Comparison of ENCODE assay signal across 21 cellular contexts in genomic region chr14:39173198-39173597, GRCh38. TPM values are rescaled to one million over a fixed set of nuclear protein-coding genes. Genes with fewer than 3 reads are reported as not detected.
DNase-seq lines count a peak whose midpoint lies in the region; ATAC-seq and TF ChIP-seq lines count a peak whose summit lies in the region.
"Had no signal": no experiment of that assay in that cellular context is flagged by ENCODE, and none has a peak within 500 bp of the region (broad histone marks: within the 10 kb centered on the region; RNA-seq: fewer than 3 reads in every experiment).

No MANE protein-coding gene starts in this region.

- intact Hi-C loops in activated T-helper 2 cell treated with anti-CD3 and anti-CD28 coated beads, Interferon-gamma antibody, Interleukin-2, Interleukin-4, amounts not matched to agents 10 μg/mL and 5 μg/mL and 100 μg/mL, durations not matched to agents 14 hours and 24 hours and 36 hours (cut with micrococcal nuclease), result loop anchor here (5.0 kb wide), 1 partner anchor 274 kb away; no protein-coding TSS in a partner anchor
- intact Hi-C loops in naive thymus-derived CD4-positive, alpha-beta T cell (cut with micrococcal nuclease), result loop anchor here in 1 of 2 donors (5.0 kb wide), 1 partner anchor 194 kb away; no protein-coding TSS in a partner anchor
- intact Hi-C loops in CD14-positive monocyte (cut with micrococcal nuclease), result loop anchor here in 1 of 2 donors (5.0 kb wide), 2 partner anchors 71 to 259 kb away; partner anchors contain the start of genes FBXO33 and SEC23A

- no peak for DNase-seq in CD4-positive, CD25-positive, alpha-beta regulatory T cell
- DNase-seq in CD8-positive, alpha-beta memory T cell, result no peak
- no peak for DNase-seq in activated T-helper 2 cell treated with anti-CD3 and anti-CD28 coated beads, Interferon-gamma antibody, Interleukin-2, Interleukin-4, amounts not matched to agents 10 μg/mL and 5 μg/mL and 100 μg/mL, durations not matched to agents 14 hours and 24 hours and 36 hours (ENCODE audit: low spot score)
- no peak for DNase-seq in naive thymus-derived CD4-positive, alpha-beta T cell
- DNase-seq in CD14-positive monocyte (ENCODE audit: low spot score) (no peak), mesendoderm (no peak)
- no peak for DNase-seq in stimulated activated CD4-positive, alpha-beta T cell treated with anti-CD3 and anti-CD28 coated beads, Interleukin-2, amount 100 ng/mL, for 24 hours
- DNase-seq: activated naive CD4-positive, alpha-beta T cell treated with Interleukin-2 at 50 U/mL for 16 hours; DMS79; effector CD4-positive, alpha-beta T cell; heart right ventricle; islet precursor cell; MG63; NCI-H446 treated with DMSO at 0.1 percent for 48 hours; ovary; stimulated activated CD4-positive, alpha-beta T cell treated with anti-CD3 and anti-CD28 coated beads, Interleukin-4, amount 100 ng/mL, for 1 hour; T-helper 9 cell had no signal

- POLR2A ChIA-PET in CD8-positive, alpha-beta memory T cell (lab: Charles Lee), result interaction anchor here (0.7 to 3.2 kb wide), 2 partner anchors 12 to 259 kb away, joined by 4 to 32 read pairs; partner anchors contain the start of gene FBXO33
- POLR2A ChIA-PET in naive thymus-derived CD4-positive, alpha-beta T cell (lab: Charles Lee), result interaction anchor here (1.1 to 4.5 kb wide), 4 partner anchors 56 to 259 kb away, joined by 4 to 37 read pairs (median 18); partner anchors contain the start of gene FBXO33

- H3K4me3 Mint-ChIP-seq in CD4-positive, CD25-positive, alpha-beta regulatory T cell, result peak overlapping the region; percentile 46 to 98 (median 75)
- peak overlapping the region in 6 of 7 donors; percentile 51 to 77 (median 62) for H3K4me3 Mint-ChIP-seq in CD8-positive, alpha-beta memory T cell
- H3K4me3 Mint-ChIP-seq in activated T-helper 2 cell treated with anti-CD3 and anti-CD28 coated beads, Interferon-gamma antibody, Interleukin-2, Interleukin-4, amounts not matched to agents 10 μg/mL and 5 μg/mL and 100 μg/mL, durations not matched to agents 14 hours and 24 hours and 36 hours (ENCODE audit: low read depth), result peak overlapping the region; percentile 3
- peak overlapping the region in 9 of 10 donors; percentile 36 to 69 (median 50) for H3K4me3 Mint-ChIP-seq in naive thymus-derived CD4-positive, alpha-beta T cell
- H3K4me3 Mint-ChIP-seq in CD14-positive monocyte, result no peak overlapping the region

- H3K9ac ChIP-seq in mesendoderm (ENCODE audit: low read length), result no peak overlapping the region
- H3K9ac ChIP-seq: BLaER1 had no signal

- H3K27me3 ChIP-seq in CD4-positive, CD25-positive, alpha-beta regulatory T cell (ENCODE audit: control insufficient read depth, insufficient read depth, low read length), result no peaks in the 10 kb centered on the region
- no peaks in the 10 kb centered on the region for H3K27me3 ChIP-seq in CD8-positive, alpha-beta memory T cell (ENCODE audit: insufficient read depth, low read length, poor library complexity, severe bottlenecking)
- no peaks in the 10 kb centered on the region for H3K27me3 ChIP-seq in naive thymus-derived CD4-positive, alpha-beta T cell (ENCODE audit: control insufficient read depth in 2 of 2, insufficient read depth in 2 of 2, low read length in 2 of 2)
- no peaks in the 10 kb centered on the region for H3K27me3 ChIP-seq in mesendoderm (ENCODE audit: insufficient read depth, low read length, poor library complexity)
- H3K27me3 ChIP-seq: BLaER1, cardiac muscle cell, heart right ventricle, MG63, ovary had no signal

- H2BK5ac ChIP-seq in mesendoderm (ENCODE audit: low read length), result no peak overlapping the region

- no peak overlapping the region for H3K23ac ChIP-seq in mesendoderm (ENCODE audit: low read length)

- H2BK15ac ChIP-seq in mesendoderm (replicated peaks; ENCODE audit: low read depth), result no peak overlapping the region

- H3K56ac ChIP-seq in mesendoderm (ENCODE audit: low read length), result no peak overlapping the region

- no peak overlapping the region for H3K4me2 ChIP-seq in mesendoderm (ENCODE audit: low read length)

- no peaks in the 10 kb centered on the region for H3K9me3 ChIP-seq in CD4-positive, CD25-positive, alpha-beta regulatory T cell (ENCODE audit: control insufficient read depth in 2 of 2, low read length in 2 of 2)
- H3K9me3 ChIP-seq in CD8-positive, alpha-beta memory T cell (ENCODE audit: low read length), result no peaks in the 10 kb centered on the region
- no peaks in the 10 kb centered on the region for H3K9me3 ChIP-seq in naive thymus-derived CD4-positive, alpha-beta T cell (ENCODE audit: control insufficient read depth in 2 of 3, low read length in 3 of 3)
- H3K9me3 ChIP-seq: BLaER1, heart right ventricle, MG63, ovary, thoracic aorta had no signal

- H2BK120ac ChIP-seq in mesendoderm (ENCODE audit: low read depth, low read length), result no peak overlapping the region

- peaks cover 0 to 1% (median 0%) of the 10 kb centered on the region in 7 donors for H3K9me3 Mint-ChIP-seq in CD4-positive, CD25-positive, alpha-beta regulatory T cell
- H3K9me3 Mint-ChIP-seq in CD8-positive, alpha-beta memory T cell, result no peaks in the 10 kb centered on the region
- no peaks in the 10 kb centered on the region for H3K9me3 Mint-ChIP-seq in activated T-helper 2 cell treated with anti-CD3 and anti-CD28 coated beads, Interferon-gamma antibody, Interleukin-2, Interleukin-4, amounts not matched to agents 10 μg/mL and 5 μg/mL and 100 μg/mL, durations not matched to agents 14 hours and 24 hours and 36 hours
- H3K9me3 Mint-ChIP-seq in naive thymus-derived CD4-positive, alpha-beta T cell, result peaks cover 0 to 4% (median 0%) of the 10 kb centered on the region in 11 donors
- no peaks in the 10 kb centered on the region for H3K9me3 Mint-ChIP-seq in CD14-positive monocyte

- peak overlapping the region in 2 of 3 donors; percentile 65 to 66 for H3K27ac Mint-ChIP-seq in CD4-positive, CD25-positive, alpha-beta regulatory T cell
- peak overlapping the region; percentile 38 to 97 (median 64) for H3K27ac Mint-ChIP-seq in CD8-positive, alpha-beta memory T cell
- H3K27ac Mint-ChIP-seq in activated T-helper 2 cell treated with anti-CD3 and anti-CD28 coated beads, Interferon-gamma antibody, Interleukin-2, Interleukin-4, amounts not matched to agents 10 μg/mL and 5 μg/mL and 100 μg/mL, durations not matched to agents 14 hours and 24 hours and 36 hours, result peak overlapping the region; percentile 57
- peak overlapping the region; percentile 41 to 100 (median 72) for H3K27ac Mint-ChIP-seq in naive thymus-derived CD4-positive, alpha-beta T cell
- H3K27ac Mint-ChIP-seq in CD14-positive monocyte, result no peak overlapping the region

- no peak overlapping the region for H3K27ac ChIP-seq in CD4-positive, CD25-positive, alpha-beta regulatory T cell (ENCODE audit: insufficient read depth, low read length, poor library complexity, severe bottlenecking)
- H3K27ac ChIP-seq in CD8-positive, alpha-beta memory T cell (ENCODE audit: low read depth, low read length), result no peak overlapping the region
- no peak overlapping the region for H3K27ac ChIP-seq in naive thymus-derived CD4-positive, alpha-beta T cell (ENCODE audit: low read depth, low read length)
- no peak overlapping the region for H3K27ac ChIP-seq in mesendoderm (ENCODE audit: low read depth, low read length)
- H3K27ac ChIP-seq: ovary had no signal

- no peak overlapping the region for H4K8ac ChIP-seq in mesendoderm (ENCODE audit: low read depth, low read length)

- no peak overlapping the region for H3K4me3 ChIP-seq in CD4-positive, CD25-positive, alpha-beta regulatory T cell (ENCODE audit: low read depth, low read length)
- H3K4me3 ChIP-seq in CD8-positive, alpha-beta memory T cell (ENCODE audit: low read length), result no peak overlapping the region
- H3K4me3 ChIP-seq in naive thymus-derived CD4-positive, alpha-beta T cell (ENCODE audit: low read length), result no peak overlapping the region
- no peak overlapping the region for H3K4me3 ChIP-seq in mesendoderm (ENCODE audit: low read length)
- H3K4me3 ChIP-seq: BLaER1, cardiac muscle cell, MG63, ovary, thoracic aorta had no signal

- H3K18ac ChIP-seq in mesendoderm (ENCODE audit: low read length), result no peak overlapping the region

- H4K5ac ChIP-seq in mesendoderm (ENCODE audit: low read length), result no peak overlapping the region

- WGBS in mesendoderm (ENCODE audit: extremely low coverage, insufficient coverage, low lambda C conversion rate), result no CpG with 5 or more reads among the region's 3 CpGs

- no peak overlapping the region for H3K4ac ChIP-seq in mesendoderm (ENCODE audit: low read depth, low read length)

- H3K4me1 ChIP-seq in CD4-positive, CD25-positive, alpha-beta regulatory T cell (ENCODE audit: control insufficient read depth, insufficient read depth, low read length, poor library complexity, severe bottlenecking), result peaks cover 37% of the 10 kb centered on the region
- peaks cover 51% of the 10 kb centered on the region for H3K4me1 ChIP-seq in CD8-positive, alpha-beta memory T cell (ENCODE audit: insufficient read depth, low read length)
- H3K4me1 ChIP-seq in naive thymus-derived CD4-positive, alpha-beta T cell (ENCODE audit: control insufficient read depth in 2 of 2, insufficient read depth in 2 of 2, low read length in 2 of 2), result peaks cover 32 to 39% of the 10 kb centered on the region in 2 donors
- H3K4me1 ChIP-seq in mesendoderm (ENCODE audit: control insufficient read depth, low read depth, low read length), result peaks cover 3% of the 10 kb centered on the region

- H2AK5ac ChIP-seq in mesendoderm (ENCODE audit: low read length), result no peak overlapping the region

- ATAC-seq in CD4-positive, CD25-positive, alpha-beta regulatory T cell (ENCODE audit: low read depth in 2 of 2), result no peak
- ATAC-seq in naive thymus-derived CD4-positive, alpha-beta T cell, result no peak
- ATAC-seq: heart right ventricle, Right ventricle myocardium inferior had no signal

- H3K79me2 ChIP-seq in mesendoderm (ENCODE audit: control insufficient read depth, insufficient read depth, low read length), result peaks cover 33% of the 10 kb centered on the region

- H3K27me3 Mint-ChIP-seq in CD4-positive, CD25-positive, alpha-beta regulatory T cell, result peaks cover 4% of the 10 kb centered on the region
- peaks cover 0 to 3% of the 10 kb centered on the region in 2 donors for H3K27me3 Mint-ChIP-seq in CD8-positive, alpha-beta memory T cell
- no peaks in the 10 kb centered on the region for H3K27me3 Mint-ChIP-seq in activated T-helper 2 cell treated with anti-CD3 and anti-CD28 coated beads, Interferon-gamma antibody, Interleukin-2, Interleukin-4, amounts not matched to agents 10 μg/mL and 5 μg/mL and 100 μg/mL, durations not matched to agents 14 hours and 24 hours and 36 hours (ENCODE audit: low read depth)
- no peaks in the 10 kb centered on the region for H3K27me3 Mint-ChIP-seq in naive thymus-derived CD4-positive, alpha-beta T cell
- no peaks in the 10 kb centered on the region for H3K27me3 Mint-ChIP-seq in CD14-positive monocyte (ENCODE audit: low read depth in 3 of 3)

- CTCF ChIA-PET in CD8-positive, alpha-beta memory T cell (lab: Charles Lee), result interaction anchor here (1.4 kb wide), 1 partner anchor 259 kb away, joined by 4 read pairs; the partner anchor contains the start of gene FBXO33
- CTCF ChIA-PET in naive thymus-derived CD4-positive, alpha-beta T cell (lab: Charles Lee), result no interaction called here

- H3K36me3 Mint-ChIP-seq in CD4-positive, CD25-positive, alpha-beta regulatory T cell, result peaks cover 14% of the 10 kb centered on the region
- peaks cover 7 to 50% (median 8%) of the 10 kb centered on the region in 3 donors for H3K36me3 Mint-ChIP-seq in CD8-positive, alpha-beta memory T cell
- peaks cover 8% of the 10 kb centered on the region for H3K36me3 Mint-ChIP-seq in activated T-helper 2 cell treated with anti-CD3 and anti-CD28 coated beads, Interferon-gamma antibody, Interleukin-2, Interleukin-4, amounts not matched to agents 10 μg/mL and 5 μg/mL and 100 μg/mL, durations not matched to agents 14 hours and 24 hours and 36 hours (ENCODE audit: low read depth)
- peaks cover 4 to 29% (median 14%) of the 10 kb centered on the region in 5 donors for H3K36me3 Mint-ChIP-seq in naive thymus-derived CD4-positive, alpha-beta T cell
- H3K36me3 Mint-ChIP-seq in CD14-positive monocyte, result peaks cover under 1 to 19% of the 10 kb centered on the region in 2 donors

- H3K36me3 ChIP-seq in CD4-positive, CD25-positive, alpha-beta regulatory T cell (ENCODE audit: control insufficient read depth, insufficient read depth, low read length), result peaks cover 18% of the 10 kb centered on the region
- H3K36me3 ChIP-seq in CD8-positive, alpha-beta memory T cell (ENCODE audit: insufficient read depth, low read length), result peaks cover 19% of the 10 kb centered on the region
- peaks cover 8 to 32% (median 18%) of the 10 kb centered on the region in 3 experiments for H3K36me3 ChIP-seq in naive thymus-derived CD4-positive, alpha-beta T cell (ENCODE audit: control insufficient read depth in 2 of 3, insufficient read depth in 3 of 3, low read length in 3 of 3)
- H3K36me3 ChIP-seq in mesendoderm (ENCODE audit: control insufficient read depth, insufficient read depth, low read length), result peaks cover 4% of the 10 kb centered on the region
- H3K36me3 ChIP-seq: ovary had no signal

- no peak for TF ChIP-seq CTCF in CD14-positive monocyte (IDR thresholded peaks at IDR 0.05)

- H3K79me1 ChIP-seq in mesendoderm (ENCODE audit: low read length), result peaks cover 2% of the 10 kb centered on the region

- H3K4me1 Mint-ChIP-seq in CD4-positive, CD25-positive, alpha-beta regulatory T cell, result peaks cover 27 to 71% (median 38%) of the 10 kb centered on the region in 4 donors
- H3K4me1 Mint-ChIP-seq in CD8-positive, alpha-beta memory T cell, result peaks cover 53 to 64% (median 60%) of the 10 kb centered on the region in 3 donors
- H3K4me1 Mint-ChIP-seq in activated T-helper 2 cell treated with anti-CD3 and anti-CD28 coated beads, Interferon-gamma antibody, Interleukin-2, Interleukin-4, amounts not matched to agents 10 μg/mL and 5 μg/mL and 100 μg/mL, durations not matched to agents 14 hours and 24 hours and 36 hours (ENCODE audit: low read depth), result peaks cover 34% of the 10 kb centered on the region
- peaks cover 31 to 76% (median 56%) of the 10 kb centered on the region in 7 donors for H3K4me1 Mint-ChIP-seq in naive thymus-derived CD4-positive, alpha-beta T cell
- H3K4me1 Mint-ChIP-seq in CD14-positive monocyte, result peaks cover 31% of the 10 kb centered on the region

RNA-seq across cellular contexts. Expression of gene PNN, which starts 1.9 kb away (rescaled TPM):
- 126 TPM for total RNA-seq in CD4-positive, CD25-positive, alpha-beta regulatory T cell
- polyA plus RNA-seq in CD4-positive, CD25-positive, alpha-beta regulatory T cell, result 10 to 100 TPM; 13.3 to 20.3 (median 16.3) TPM
- 10 to 100 TPM; 92.5 to 94.0 TPM for total RNA-seq in CD8-positive, alpha-beta memory T cell
- polyA plus RNA-seq in CD8-positive, alpha-beta memory T cell, result 29.8 TPM
- 115 and 119 TPM in 2 replicates for total RNA-seq in activated T-helper 2 cell treated with anti-CD3 and anti-CD28 coated beads, Interferon-gamma antibody, Interleukin-2, Interleukin-4, amounts not matched to agents 10 μg/mL and 5 μg/mL and 100 μg/mL, durations not matched to agents 14 hours and 24 hours and 36 hours
- total RNA-seq in naive thymus-derived CD4-positive, alpha-beta T cell, result 100 to 1,000 TPM in 3 of 5 experiments, 10 to 100 TPM in 2; 80.1 to 120 (median 102) TPM
- 10 to 100 TPM; 25.2 to 31.7 TPM for polyA plus RNA-seq in naive thymus-derived CD4-positive, alpha-beta T cell
- 1 to 10 TPM; 4.7 to 9.0 TPM for polyA plus RNA-seq in CD14-positive monocyte
- polyA plus RNA-seq in mesendoderm (2013, experiment 1 of 2), result 140 TPM
- polyA plus RNA-seq in mesendoderm (2013, experiment 2 of 2), result 132 TPM

RNA-seq across cellular contexts. Expression of gene TRAPPC6B, which starts 3.1 kb away (rescaled TPM):
- total RNA-seq in CD4-positive, CD25-positive, alpha-beta regulatory T cell, result 18.5 TPM
- polyA plus RNA-seq in CD4-positive, CD25-positive, alpha-beta regulatory T cell, result 10 to 100 TPM; 11.8 to 17.9 (median 14.9) TPM
- 10 to 100 TPM; 25.9 to 28.7 TPM for total RNA-seq in CD8-positive, alpha-beta memory T cell
- 14.4 TPM for polyA plus RNA-seq in CD8-positive, alpha-beta memory T cell
- total RNA-seq in activated T-helper 2 cell treated with anti-CD3 and anti-CD28 coated beads, Interferon-gamma antibody, Interleukin-2, Interleukin-4, amounts not matched to agents 10 μg/mL and 5 μg/mL and 100 μg/mL, durations not matched to agents 14 hours and 24 hours and 36 hours, result 16.9 and 17.2 TPM in 2 replicates
- 10 to 100 TPM; 15.3 to 33.5 (median 26.4) TPM for total RNA-seq in naive thymus-derived CD4-positive, alpha-beta T cell
- polyA plus RNA-seq in naive thymus-derived CD4-positive, alpha-beta T cell, result 10 to 100 TPM in 1 of 2 donors, 1 to 10 TPM in 1; 10.0 to 11.0 TPM
- polyA plus RNA-seq in CD14-positive monocyte, result 10 to 100 TPM in 1 of 2 donors, 1 to 10 TPM in 1; 9.6 to 16.9 TPM
- polyA plus RNA-seq in mesendoderm (2013, experiment 1 of 2), result 19.2 TPM
- 18.5 TPM for polyA plus RNA-seq in mesendoderm (2013, experiment 2 of 2)

RNA-seq across cellular contexts. Expression of gene GEMIN2, which starts 59.1 kb away (rescaled TPM):
- 15.0 TPM for total RNA-seq in CD4-positive, CD25-positive, alpha-beta regulatory T cell
- 10 to 100 TPM; 13.4 to 18.8 (median 18.0) TPM for polyA plus RNA-seq in CD4-positive, CD25-positive, alpha-beta regulatory T cell
- 10 to 100 TPM; 17.0 to 18.1 TPM for total RNA-seq in CD8-positive, alpha-beta memory T cell
- polyA plus RNA-seq in CD8-positive, alpha-beta memory T cell, result 10.1 TPM
- total RNA-seq in activated T-helper 2 cell treated with anti-CD3 and anti-CD28 coated beads, Interferon-gamma antibody, Interleukin-2, Interleukin-4, amounts not matched to agents 10 μg/mL and 5 μg/mL and 100 μg/mL, durations not matched to agents 14 hours and 24 hours and 36 hours, result 22.0 and 22.1 TPM in 2 replicates
- total RNA-seq in naive thymus-derived CD4-positive, alpha-beta T cell, result 10 to 100 TPM in 4 of 5 experiments, 1 to 10 TPM in 1; 7.2 to 20.9 (median 18.6) TPM
- polyA plus RNA-seq in naive thymus-derived CD4-positive, alpha-beta T cell, result 10 to 100 TPM; 16.1 to 18.4 TPM
- polyA plus RNA-seq in CD14-positive monocyte, result 10 to 100 TPM; 10.2 to 11.8 TPM
- 15.5 TPM for polyA plus RNA-seq in mesendoderm (2013, experiment 1 of 2)
- 16.2 TPM for polyA plus RNA-seq in mesendoderm (2013, experiment 2 of 2)

Comparison
In these comparisons a context has a peak if more than half of its experiments do, and no peak if none do; other contexts are left out.
1. H3K27ac Mint-ChIP-seq: peak in CD4-positive, CD25-positive, alpha-beta regulatory T cell (2 of 3), CD8-positive, alpha-beta memory T cell (8 of 8), activated T-helper 2 cell treated with anti-CD3 and anti-CD28 coated beads, Interferon-gamma antibody, Interleukin-2, Interleukin-4, amounts not matched to agents 10 μg/mL and 5 μg/mL and 100 μg/mL, durations not matched to agents 14 hours and 24 hours and 36 hours (single experiment) and naive thymus-derived CD4-positive, alpha-beta T cell (9 of 9); none in CD14-positive monocyte (0 of 7).
2. H3K4me3 Mint-ChIP-seq: peak in CD4-positive, CD25-positive, alpha-beta regulatory T cell (4 of 4), CD8-positive, alpha-beta memory T cell (6 of 7), activated T-helper 2 cell treated with anti-CD3 and anti-CD28 coated beads, Interferon-gamma antibody, Interleukin-2, Interleukin-4, amounts not matched to agents 10 μg/mL and 5 μg/mL and 100 μg/mL, durations not matched to agents 14 hours and 24 hours and 36 hours (single experiment) and naive thymus-derived CD4-positive, alpha-beta T cell (9 of 10); none in CD14-positive monocyte (0 of 2).